In the genomic region with DNA sequence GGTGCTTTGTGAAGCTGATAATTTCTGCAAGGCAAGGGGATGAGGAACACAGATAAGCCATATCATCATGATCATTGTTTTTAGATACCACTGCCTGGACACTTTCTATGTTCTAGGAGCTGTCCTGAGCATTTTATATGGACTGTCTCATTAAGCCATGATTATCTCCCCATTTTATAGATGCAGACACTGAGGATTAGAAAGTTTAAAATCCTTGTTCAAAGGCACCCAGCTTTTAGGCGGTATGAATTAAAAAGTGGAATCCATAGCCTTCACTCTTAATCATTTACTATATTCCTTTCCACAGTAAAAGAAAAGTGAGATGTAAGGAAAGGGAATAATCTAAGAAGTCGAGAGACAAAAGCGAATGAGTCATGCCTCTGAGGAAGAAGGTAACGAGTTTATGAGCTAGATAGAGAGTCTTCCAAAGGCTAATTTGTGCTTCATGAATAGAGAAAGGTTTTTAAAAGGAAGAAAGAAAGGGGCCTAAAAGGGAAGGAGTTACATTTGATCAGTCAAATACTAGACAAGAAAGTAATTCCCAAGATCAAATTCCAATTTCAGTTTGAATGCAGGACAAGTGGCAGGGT, we compare ENCODE assay signal across 7 cellular contexts.
"Had no signal": no experiment of that assay in that cellular context is flagged by ENCODE, and none has a peak within 500 bp of the region (broad histone marks: within the 10 kb centered on the region; RNA-seq: fewer than 3 reads in every experiment).

No MANE protein-coding gene starts in this region.

- H3K27ac ChIP-seq: HL-60, KMS-11 had no signal

- H3K9ac ChIP-seq: KMS-11 had no signal

- H3K4me1 Mint-ChIP-seq: IgD-negative memory B cell had no signal

- H3K27ac Mint-ChIP-seq: IgD-negative memory B cell had no signal

- FAIRE-seq: HTR-8/SVneo had no signal

- H3K4me3 Mint-ChIP-seq: IgD-negative memory B cell had no signal

- H3K36me3 Mint-ChIP-seq: IgD-negative memory B cell had no signal

- H3K4me2 ChIP-seq: KMS-11 had no signal

- DNase-seq: IMR-90, KBM-7, KG1 had no signal
